7 cellular contexts compared by ENCODE assay signal in genomic region chr20:25733903-25734302, GRCh38.
"Had no signal": no experiment of that assay in that cellular context is flagged by ENCODE, and none has a peak within 500 bp of the region (broad histone marks: within the 10 kb centered on the region; RNA-seq: fewer than 3 reads in every experiment).

No MANE protein-coding gene starts in this region.

- ATAC-seq: K562 had no signal

- H3K4me2 ChIP-seq: KMS-11 had no signal

- H3K27ac ChIP-seq: HL-60, KMS-11 had no signal

- H3K4me3 ChIP-seq: K562 had no signal

- FAIRE-seq: HTR-8/SVneo, K562 had no signal

- H3K9ac ChIP-seq: KMS-11 had no signal

- DNase-seq: IMR-90, KBM-7, KG1 had no signal
